Comparison of ENCODE assay signal across 1 cellular context in the genomic region with DNA sequence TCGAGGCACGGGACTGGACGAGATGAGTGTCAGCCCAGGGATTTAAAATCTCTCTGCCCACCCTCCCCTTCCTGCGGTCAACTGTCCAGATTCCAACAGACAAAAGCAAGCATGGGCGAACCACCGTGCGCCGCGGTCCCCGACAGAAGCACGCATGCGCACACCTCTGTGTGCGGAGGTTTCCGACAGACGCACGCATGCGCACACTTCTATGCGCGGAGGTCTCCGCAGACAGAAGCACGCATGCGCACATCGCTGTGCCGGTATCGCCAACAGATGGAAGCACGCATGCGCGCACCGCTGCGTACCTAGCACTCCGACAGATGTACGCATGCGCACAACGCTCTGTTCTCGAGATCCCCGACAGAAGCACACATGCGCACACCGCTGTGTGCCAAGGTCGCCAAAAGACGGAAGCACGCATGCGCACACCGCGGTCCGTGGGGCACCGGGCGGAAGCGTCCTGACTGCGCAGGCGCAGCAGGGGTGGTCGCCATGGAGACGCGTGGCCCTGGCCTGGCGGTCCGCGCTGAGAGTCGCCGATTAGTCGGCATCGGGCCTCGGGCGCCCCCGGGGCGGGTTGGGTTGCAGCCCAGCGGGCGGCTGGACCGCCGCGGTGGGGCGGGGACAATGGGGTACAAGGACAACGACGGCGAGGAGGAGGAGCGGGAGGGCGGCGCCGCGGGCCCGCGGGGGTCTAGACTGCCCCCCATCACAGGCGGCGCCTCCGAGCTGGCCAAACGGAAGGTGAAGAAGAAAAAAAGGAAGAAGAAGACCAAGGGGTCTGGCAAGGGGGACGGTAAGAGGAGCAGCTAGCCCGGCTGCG.
TF ChIP-seq lines count a peak whose summit lies in the region.

No MANE protein-coding gene starts in this region.

TF ChIP-seq in WTC11, 78 proteins besides CTCF, POLR2A, EP300 and RAD21 (continued from another document):
- TF ChIP-seq, protein P1, sequence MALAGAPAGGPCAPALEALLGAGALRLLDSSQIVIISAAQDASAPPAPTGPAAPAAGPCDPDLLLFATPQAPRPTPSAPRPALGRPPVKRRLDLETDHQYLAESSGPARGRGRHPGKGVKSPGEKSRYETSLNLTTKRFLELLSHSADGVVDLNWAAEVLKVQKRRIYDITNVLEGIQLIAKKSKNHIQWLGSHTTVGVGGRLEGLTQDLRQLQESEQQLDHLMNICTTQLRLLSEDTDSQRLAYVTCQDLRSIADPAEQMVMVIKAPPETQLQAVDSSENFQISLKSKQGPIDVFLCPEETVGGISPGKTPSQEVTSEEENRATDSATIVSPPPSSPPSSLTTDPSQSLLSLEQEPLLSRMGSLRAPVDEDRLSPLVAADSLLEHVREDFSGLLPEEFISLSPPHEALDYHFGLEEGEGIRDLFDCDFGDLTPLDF (CRISPR knock-in tag; IDR thresholded peaks at IDR 0.05): no peak
- TF ChIP-seq OVOL2 (CRISPR knock-in tag; IDR thresholded peaks at IDR 0.05; ENCODE audit: borderline replicate concordance): no peak
- peak; percentile 53; the same call in 1 of the 2 replicates for TF ChIP-seq SP1 (CRISPR knock-in tag; conservative IDR thresholded peaks at IDR 0.05)
- TF ChIP-seq, protein P2, sequence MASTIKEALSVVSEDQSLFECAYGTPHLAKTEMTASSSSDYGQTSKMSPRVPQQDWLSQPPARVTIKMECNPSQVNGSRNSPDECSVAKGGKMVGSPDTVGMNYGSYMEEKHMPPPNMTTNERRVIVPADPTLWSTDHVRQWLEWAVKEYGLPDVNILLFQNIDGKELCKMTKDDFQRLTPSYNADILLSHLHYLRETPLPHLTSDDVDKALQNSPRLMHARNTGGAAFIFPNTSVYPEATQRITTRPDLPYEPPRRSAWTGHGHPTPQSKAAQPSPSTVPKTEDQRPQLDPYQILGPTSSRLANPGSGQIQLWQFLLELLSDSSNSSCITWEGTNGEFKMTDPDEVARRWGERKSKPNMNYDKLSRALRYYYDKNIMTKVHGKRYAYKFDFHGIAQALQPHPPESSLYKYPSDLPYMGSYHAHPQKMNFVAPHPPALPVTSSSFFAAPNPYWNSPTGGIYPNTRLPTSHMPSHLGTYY (CRISPR knock-in tag; IDR thresholded peaks at IDR 0.05): no peak
- TF ChIP-seq, protein P3, sequence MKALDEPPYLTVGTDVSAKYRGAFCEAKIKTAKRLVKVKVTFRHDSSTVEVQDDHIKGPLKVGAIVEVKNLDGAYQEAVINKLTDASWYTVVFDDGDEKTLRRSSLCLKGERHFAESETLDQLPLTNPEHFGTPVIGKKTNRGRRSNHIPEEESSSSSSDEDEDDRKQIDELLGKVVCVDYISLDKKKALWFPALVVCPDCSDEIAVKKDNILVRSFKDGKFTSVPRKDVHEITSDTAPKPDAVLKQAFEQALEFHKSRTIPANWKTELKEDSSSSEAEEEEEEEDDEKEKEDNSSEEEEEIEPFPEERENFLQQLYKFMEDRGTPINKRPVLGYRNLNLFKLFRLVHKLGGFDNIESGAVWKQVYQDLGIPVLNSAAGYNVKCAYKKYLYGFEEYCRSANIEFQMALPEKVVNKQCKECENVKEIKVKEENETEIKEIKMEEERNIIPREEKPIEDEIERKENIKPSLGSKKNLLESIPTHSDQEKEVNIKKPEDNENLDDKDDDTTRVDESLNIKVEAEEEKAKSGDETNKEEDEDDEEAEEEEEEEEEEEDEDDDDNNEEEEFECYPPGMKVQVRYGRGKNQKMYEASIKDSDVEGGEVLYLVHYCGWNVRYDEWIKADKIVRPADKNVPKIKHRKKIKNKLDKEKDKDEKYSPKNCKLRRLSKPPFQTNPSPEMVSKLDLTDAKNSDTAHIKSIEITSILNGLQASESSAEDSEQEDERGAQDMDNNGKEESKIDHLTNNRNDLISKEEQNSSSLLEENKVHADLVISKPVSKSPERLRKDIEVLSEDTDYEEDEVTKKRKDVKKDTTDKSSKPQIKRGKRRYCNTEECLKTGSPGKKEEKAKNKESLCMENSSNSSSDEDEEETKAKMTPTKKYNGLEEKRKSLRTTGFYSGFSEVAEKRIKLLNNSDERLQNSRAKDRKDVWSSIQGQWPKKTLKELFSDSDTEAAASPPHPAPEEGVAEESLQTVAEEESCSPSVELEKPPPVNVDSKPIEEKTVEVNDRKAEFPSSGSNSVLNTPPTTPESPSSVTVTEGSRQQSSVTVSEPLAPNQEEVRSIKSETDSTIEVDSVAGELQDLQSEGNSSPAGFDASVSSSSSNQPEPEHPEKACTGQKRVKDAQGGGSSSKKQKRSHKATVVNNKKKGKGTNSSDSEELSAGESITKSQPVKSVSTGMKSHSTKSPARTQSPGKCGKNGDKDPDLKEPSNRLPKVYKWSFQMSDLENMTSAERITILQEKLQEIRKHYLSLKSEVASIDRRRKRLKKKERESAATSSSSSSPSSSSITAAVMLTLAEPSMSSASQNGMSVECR (CRISPR knock-in tag; IDR thresholded peaks at IDR 0.05; ENCODE audit: borderline replicate concordance): peak; percentile 35; the same call in 1 of the 2 replicates
- TF ChIP-seq, protein P4, sequence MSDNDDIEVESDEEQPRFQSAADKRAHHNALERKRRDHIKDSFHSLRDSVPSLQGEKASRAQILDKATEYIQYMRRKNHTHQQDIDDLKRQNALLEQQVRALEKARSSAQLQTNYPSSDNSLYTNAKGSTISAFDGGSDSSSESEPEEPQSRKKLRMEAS (CRISPR knock-in tag; IDR thresholded peaks at IDR 0.05): peak; percentile 81; the same call in 1 of the 2 replicates
